ENCODE assay signal across 3 cellular contexts in genomic region chr6:89978749-89979145, GRCh38.
TF ChIP-seq lines count a peak whose summit lies in the region.

No MANE protein-coding gene starts in this region.

TF ChIP-seq in SK-N-SH, 30 proteins besides CTCF, POLR2A, EP300 and RAD21:
- no peak for TF ChIP-seq EZH2phosphoT487 (IDR thresholded peaks at IDR 0.05; ENCODE audit: borderline replicate concordance, low read depth)
- TF ChIP-seq RFX5 (IDR thresholded peaks at IDR 0.05; ENCODE audit: low read length) = no peak
- no peak for TF ChIP-seq GABPA (IDR thresholded peaks at IDR 0.05; ENCODE audit: low read depth)
- no peak for TF ChIP-seq FOXJ3 (CRISPR knock-in tag; IDR thresholded peaks at IDR 0.05)
- TF ChIP-seq MXI1 (IDR thresholded peaks at IDR 0.05; ENCODE audit: low read depth, low read length) = no peak
- TF ChIP-seq NFIC (IDR thresholded peaks at IDR 0.05; ENCODE audit: borderline replicate concordance) = no peak
- no peak for TF ChIP-seq TAF1 (IDR thresholded peaks at IDR 0.05; ENCODE audit: borderline replicate concordance, low read depth, low read length)
- no peak for TF ChIP-seq SIN3A (IDR thresholded peaks at IDR 0.05; ENCODE audit: borderline replicate concordance, low read depth, low read length)
- TF ChIP-seq ELF1 (IDR thresholded peaks at IDR 0.05) = no peak
- no peak for TF ChIP-seq IRF3 (IDR thresholded peaks at IDR 0.05; ENCODE audit: low read depth, low read length)
- TF ChIP-seq ZBTB33 (IDR thresholded peaks at IDR 0.05; ENCODE audit: borderline replicate concordance, low read depth) = no peak
- TF ChIP-seq CHD2 (IDR thresholded peaks at IDR 0.05; ENCODE audit: low read length, partially characterized antibody) = no peak
- no peak for TF ChIP-seq RCOR1 (IDR thresholded peaks at IDR 0.05; ENCODE audit: low read length)
- TF ChIP-seq RXRA (IDR thresholded peaks at IDR 0.05; ENCODE audit: borderline replicate concordance, low read depth) = no peak

TF ChIP-seq in SK-N-SH treated with all-trans-retinoic acid at 6 μM for 48 hours, 23 proteins besides CTCF, POLR2A, EP300 and RAD21:
- TF ChIP-seq RARB (CRISPR knock-in tag; IDR thresholded peaks at IDR 0.05) (no peak), PATZ1 (CRISPR knock-in tag; IDR thresholded peaks at IDR 0.05; ENCODE audit: borderline replicate concordance) (no peak), ZNF565 (CRISPR knock-in tag; conservative IDR thresholded peaks at IDR 0.05; ENCODE audit: low read depth) (no peak)

TF ChIP-seq in neural cell, 6 proteins besides CTCF, POLR2A, EP300 and RAD21:
- no peak for TF ChIP-seq SMC3 (conservative IDR thresholded peaks at IDR 0.05; ENCODE audit: poor library complexity)
- TF ChIP-seq MXI1 (conservative IDR thresholded peaks at IDR 0.05; ENCODE audit: poor library complexity, severe bottlenecking) = no peak
- no peak for TF ChIP-seq POLR2AphosphoS5 (IDR thresholded peaks at IDR 0.05)
- TF ChIP-seq EZH2 (IDR thresholded peaks at IDR 0.05; ENCODE audit: borderline replicate concordance, insufficient read depth, low read length, poor library complexity, severe bottlenecking) = no peak
- no peak for TF ChIP-seq TAF1 (IDR thresholded peaks at IDR 0.05; ENCODE audit: low read depth)
- TF ChIP-seq REST (IDR thresholded peaks at IDR 0.05; ENCODE audit: borderline replicate concordance) = no peak
TF ChIP-seq in neural cell: peak in this region for 0.
